11 cellular contexts compared by ENCODE assay signal in the genomic region with DNA sequence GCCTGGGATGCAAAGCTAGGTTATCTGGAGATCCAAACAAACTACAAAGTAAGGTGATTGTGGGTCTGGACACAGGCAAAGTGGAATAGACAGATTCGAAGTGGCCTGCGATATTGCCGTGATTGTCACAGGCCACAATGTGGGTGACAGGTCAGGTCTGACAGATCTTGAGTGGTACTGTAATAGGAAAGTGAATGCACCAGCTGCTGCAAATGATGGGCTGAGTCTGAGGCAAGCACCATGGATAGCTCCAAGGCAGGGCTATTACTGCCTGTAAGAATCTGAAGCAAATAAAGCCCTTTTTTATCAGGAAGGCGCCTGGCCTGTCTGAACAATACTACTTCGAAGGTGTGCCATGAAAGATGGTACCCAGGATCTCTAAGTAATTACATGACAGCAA. TPM values are rescaled to one million over a fixed set of nuclear protein-coding genes. Genes with fewer than 3 reads are reported as not detected.
DNase-seq lines count a peak whose midpoint lies in the region; ATAC-seq and TF ChIP-seq lines count a peak whose summit lies in the region.
"Had no signal": no experiment of that assay in that cellular context is flagged by ENCODE, and none has a peak within 500 bp of the region (broad histone marks: within the 10 kb centered on the region; RNA-seq: fewer than 3 reads in every experiment).

No MANE protein-coding gene starts in this region.

- TF ChIP-seq RAD21 in liver (IDR thresholded peaks at IDR 0.05) = no peak

- peak; percentile 90 for ATAC-seq in DND-41 (ENCODE audit: insufficient read depth, low read depth)
- no peak for ATAC-seq in HG03457 (IDR thresholded peaks at IDR 0.05; ENCODE audit: unreplicated experiment)
- no peak for ATAC-seq in HG02759 (IDR thresholded peaks at IDR 0.05; ENCODE audit: unreplicated experiment)

- H3K27ac ChIP-seq in DND-41 (ENCODE audit: low read length) = no peak overlapping the region
- H3K27ac ChIP-seq in liver (ENCODE audit: low read depth in 1 of 2, low read length in 2 of 2) = no peak overlapping the region
- no peak overlapping the region for H3K27ac ChIP-seq in stomach
- H3K27ac ChIP-seq: SJSA1 had no signal

- H3K9me3 ChIP-seq in DND-41 (ENCODE audit: insufficient read depth, low read length, severe bottlenecking) (no peaks in the 10 kb centered on the region), Loucy (ENCODE audit: insufficient read depth, low read depth, low read length) (no peaks in the 10 kb centered on the region), liver (ENCODE audit: control insufficient read depth in 4 of 4, low read length in 3 of 4) (no peaks in the 10 kb centered on the region), stomach (no peaks in the 10 kb centered on the region)
- H3K9me3 ChIP-seq: SJSA1 had no signal

- TF ChIP-seq CTCF in DND-41 (IDR thresholded peaks at IDR 0.05; ENCODE audit: borderline replicate concordance, extremely low read depth, low read length, poor library complexity, severe bottlenecking) (no peak), Loucy (conservative IDR thresholded peaks at IDR 0.05; ENCODE audit: low read length) (no peak), brain (conservative IDR thresholded peaks at IDR 0.05) (no peak), liver (IDR thresholded peaks at IDR 0.05; ENCODE audit: low read depth, low read length, missing input control) (no peak), stomach (IDR thresholded peaks at IDR 0.05) (no peak)

- peak overlapping the region in 3 of 5 experiments; percentile 25 to 70 (median 44) for H3K27ac Mint-ChIP-seq in brain

- H3K4me3 ChIP-seq in DND-41 (ENCODE audit: low read depth in 1 of 2, low read length in 2 of 2) (no peak overlapping the region), Loucy (ENCODE audit: low read length, poor library complexity, severe bottlenecking) (no peak overlapping the region), liver (ENCODE audit: low read depth in 1 of 3, low read length in 3 of 3) (no peak overlapping the region), stomach (no peak overlapping the region)
- H3K4me3 ChIP-seq: SJSA1 had no signal

- no peak overlapping the region for H3K4me3 Mint-ChIP-seq in brain

- H3K27me3 Mint-ChIP-seq in brain = no peaks in the 10 kb centered on the region

- no peaks in the 10 kb centered on the region for H3K9me2 ChIP-seq in Loucy (replicated peaks; ENCODE audit: low read depth, low read length)

- intact Hi-C loops in stomach (cut with DNase I; ENCODE audit: low total_unique reads) = no loop called here

- H2AFZ ChIP-seq in DND-41 (ENCODE audit: low read depth, low read length) = no peak overlapping the region
- no peak overlapping the region for H2AFZ ChIP-seq in Loucy (ENCODE audit: low read length)

- TF ChIP-seq POLR2A in stomach (IDR thresholded peaks at IDR 0.05) = no peak

- H3K4me2 ChIP-seq in DND-41 (ENCODE audit: insufficient read depth, low read length) = no peak overlapping the region
- peak overlapping the region; percentile 36 for H3K4me2 ChIP-seq in Loucy (ENCODE audit: low read depth, low read length, poor library complexity, severe bottlenecking)

- H3K4me1 Mint-ChIP-seq in brain = peaks cover 40% of the 10 kb centered on the region

- H3K9ac ChIP-seq in DND-41 (ENCODE audit: low read depth, low read length) = no peak overlapping the region
- H3K9ac ChIP-seq in Loucy (ENCODE audit: low read depth, low read length, poor library complexity, severe bottlenecking) = no peak overlapping the region
- H3K9ac ChIP-seq in liver (ENCODE audit: low read depth in 1 of 2, low read length in 2 of 2) = no peak overlapping the region

- H3K4me1 ChIP-seq in DND-41 (ENCODE audit: insufficient read depth, low read length) (no peaks in the 10 kb centered on the region), Loucy (ENCODE audit: insufficient read depth, low read length, poor library complexity, severe bottlenecking) (peaks cover 40% of the 10 kb centered on the region), liver (ENCODE audit: control insufficient read depth in 4 of 4, insufficient read depth in 4 of 4, low read length in 3 of 4) (peaks cover 0 to 3% (median 0%) of the 10 kb centered on the region in 4 donors), stomach (peaks cover 0 to 50% (median 11%) of the 10 kb centered on the region in 4 donors)
- H3K4me1 ChIP-seq: SJSA1 had no signal

- peaks cover 75% of the 10 kb centered on the region for H4K20me1 ChIP-seq in DND-41 (ENCODE audit: insufficient read depth, low read length)
- H4K20me1 ChIP-seq in Loucy (ENCODE audit: insufficient read depth, low read length, poor library complexity, severe bottlenecking) = peaks cover 53% of the 10 kb centered on the region

- H3K27me3 ChIP-seq in DND-41 (ENCODE audit: insufficient read depth, low read length, poor library complexity) = no peaks in the 10 kb centered on the region
- H3K27me3 ChIP-seq in Loucy (ENCODE audit: insufficient read depth, low read length, poor library complexity, severe bottlenecking) = no peaks in the 10 kb centered on the region
- no peaks in the 10 kb centered on the region for H3K27me3 ChIP-seq in liver (ENCODE audit: control insufficient read depth in 4 of 4, insufficient read depth in 4 of 4, low read length in 3 of 4)
- no peaks in the 10 kb centered on the region for H3K27me3 ChIP-seq in stomach
- H3K27me3 ChIP-seq: SJSA1 had no signal

- H3K9me3 Mint-ChIP-seq in brain = no peaks in the 10 kb centered on the region

- 83% methylated on average over 5 of the region's 5 CpGs for WGBS in liver
- 32 to 66% (median 51%) methylated on average over 5 of the region's 5 CpGs for WGBS in stomach, 5 donors

- TF ChIP-seq EP300 in stomach (IDR thresholded peaks at IDR 0.05) = no peak

- DNase-seq in DND-41 (peak; percentile 44), NCI-H1930 (lab: John Stamatoyannopoulos, UW) (no peak), stomach (no peak)
- DNase-seq: DMS153, retina had no signal

- H3K36me3 ChIP-seq in DND-41 (ENCODE audit: insufficient read depth, low read length) (peaks cover 8% of the 10 kb centered on the region; the same call in 1 of the 2 replicates), Loucy (ENCODE audit: insufficient read depth, low read length) (no peaks in the 10 kb centered on the region; the same call in 1 of the 2 replicates), liver (ENCODE audit: control insufficient read depth in 4 of 4, insufficient read depth in 3 of 4, low read depth in 1 of 4, low read length in 3 of 4) (no peaks in the 10 kb centered on the region), stomach (peaks cover 0 to 7% (median 5%) of the 10 kb centered on the region in 4 donors)

- peaks cover 13% of the 10 kb centered on the region; the same call in 1 of the 2 replicates for H3F3A ChIP-seq in Loucy (ENCODE audit: low read depth)

- H3K79me2 ChIP-seq in DND-41 (ENCODE audit: insufficient read depth, low read length) = peaks cover 95% of the 10 kb centered on the region
- peaks cover 92% of the 10 kb centered on the region for H3K79me2 ChIP-seq in Loucy (ENCODE audit: insufficient read depth, low read length)

- H3K36me3 Mint-ChIP-seq in brain = peaks cover 35% of the 10 kb centered on the region

TF ChIP-seq in liver, 16 proteins besides CTCF, POLR2A, EP300 and RAD21:
- TF ChIP-seq HNF4G (IDR thresholded peaks at IDR 0.05) (no peak), HNF4A (conservative IDR thresholded peaks at IDR 0.05) (no peak)
- TF ChIP-seq, protein P1, sequence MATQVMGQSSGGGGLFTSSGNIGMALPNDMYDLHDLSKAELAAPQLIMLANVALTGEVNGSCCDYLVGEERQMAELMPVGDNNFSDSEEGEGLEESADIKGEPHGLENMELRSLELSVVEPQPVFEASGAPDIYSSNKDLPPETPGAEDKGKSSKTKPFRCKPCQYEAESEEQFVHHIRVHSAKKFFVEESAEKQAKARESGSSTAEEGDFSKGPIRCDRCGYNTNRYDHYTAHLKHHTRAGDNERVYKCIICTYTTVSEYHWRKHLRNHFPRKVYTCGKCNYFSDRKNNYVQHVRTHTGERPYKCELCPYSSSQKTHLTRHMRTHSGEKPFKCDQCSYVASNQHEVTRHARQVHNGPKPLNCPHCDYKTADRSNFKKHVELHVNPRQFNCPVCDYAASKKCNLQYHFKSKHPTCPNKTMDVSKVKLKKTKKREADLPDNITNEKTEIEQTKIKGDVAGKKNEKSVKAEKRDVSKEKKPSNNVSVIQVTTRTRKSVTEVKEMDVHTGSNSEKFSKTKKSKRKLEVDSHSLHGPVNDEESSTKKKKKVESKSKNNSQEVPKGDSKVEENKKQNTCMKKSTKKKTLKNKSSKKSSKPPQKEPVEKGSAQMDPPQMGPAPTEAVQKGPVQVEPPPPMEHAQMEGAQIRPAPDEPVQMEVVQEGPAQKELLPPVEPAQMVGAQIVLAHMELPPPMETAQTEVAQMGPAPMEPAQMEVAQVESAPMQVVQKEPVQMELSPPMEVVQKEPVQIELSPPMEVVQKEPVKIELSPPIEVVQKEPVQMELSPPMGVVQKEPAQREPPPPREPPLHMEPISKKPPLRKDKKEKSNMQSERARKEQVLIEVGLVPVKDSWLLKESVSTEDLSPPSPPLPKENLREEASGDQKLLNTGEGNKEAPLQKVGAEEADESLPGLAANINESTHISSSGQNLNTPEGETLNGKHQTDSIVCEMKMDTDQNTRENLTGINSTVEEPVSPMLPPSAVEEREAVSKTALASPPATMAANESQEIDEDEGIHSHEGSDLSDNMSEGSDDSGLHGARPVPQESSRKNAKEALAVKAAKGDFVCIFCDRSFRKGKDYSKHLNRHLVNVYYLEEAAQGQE (IDR thresholded peaks at IDR 0.05) = peak; percentile 97

RNA-seq across cellular contexts. Expression of a gene that starts 10.0 kb away (rescaled TPM):
- 19.0 TPM for polyA plus RNA-seq in brain (ENCODE audit: insufficient read depth, low read depth, low replicate concordance)
- total RNA-seq in liver = 10 to 100 TPM; 34.1 to 53.6 TPM
- polyA plus RNA-seq in liver = 10 to 100 TPM in 1 of 2 donors, 1 to 10 TPM in 1; 8.4 to 11.5 TPM
- 100 to 1,000 TPM in 1 of 5 donors, 10 to 100 TPM in 4; 24.3 to 125 (median 57.2) TPM for total RNA-seq in stomach
- 10 to 100 TPM; 11.7 to 16.6 (median 15.9) TPM for polyA plus RNA-seq in stomach

RNA-seq across cellular contexts. Expression of a gene that starts 22.3 kb away (rescaled TPM):
- 6.0 TPM for polyA plus RNA-seq in brain (ENCODE audit: insufficient read depth, low read depth, low replicate concordance)
- 10 to 100 TPM in 1 of 2 donors, 1 to 10 TPM in 1; 7.4 to 11.0 TPM for total RNA-seq in liver
- 1 to 10 TPM; 3.2 to 3.8 TPM for polyA plus RNA-seq in liver
- total RNA-seq in stomach = 10 to 100 TPM in 4 of 5 donors, 1 to 10 TPM in 1; 4.7 to 50.9 (median 14.8) TPM
- 1 to 10 TPM; 7.7 to 8.1 (median 7.8) TPM for polyA plus RNA-seq in stomach
